21 cellular contexts compared by ENCODE assay signal in genomic region chr6:33167374-33168148, GRCh38.
"Had no signal": no experiment of that assay in that cellular context is flagged by ENCODE, and none has a peak within 500 bp of the region (broad histone marks: within the 10 kb centered on the region; RNA-seq: fewer than 3 reads in every experiment).

No MANE protein-coding gene starts in this region.

- H3K27me3 Mint-ChIP-seq: activated CD4-positive, alpha-beta T cell treated with anti-CD3 and anti-CD28 coated beads, Interleukin-2, amount 10 ng/mL, durations not matched to agents 7 days and 5 days; activated CD8-positive, alpha-beta memory T cell treated with anti-CD3 and anti-CD28 coated beads, Interleukin-2, amount 10 ng/mL, durations not matched to agents 7 days and 5 days; activated naive CD4-positive, alpha-beta T cell treated with anti-CD3 and anti-CD28 coated beads, Interleukin-2, amount 50 U/mL, for 24 hours had no signal

- DNase-seq: activated CD4-positive, alpha-beta T cell treated with anti-CD3 and anti-CD28 coated beads, Interleukin-2, amount 10 ng/mL, durations not matched to agents 7 days and 5 days; activated CD8-positive, alpha-beta memory T cell treated with anti-CD3 and anti-CD28 coated beads, Interleukin-2, amount 10 ng/mL, durations not matched to agents 7 days and 5 days; activated CD8-positive, alpha-beta T cell treated with anti-CD3 and anti-CD28 coated beads for 36 hours; activated gamma-delta T cell treated with Interleukin-2 at 50 U/mL for 16 hours; activated T-cell treated with anti-CD3 and anti-CD28 coated beads for 4 hours; anterior cingulate cortex; body of pancreas; caudate nucleus; dermis blood vessel endothelial cell; effector memory CD4-positive, alpha-beta T cell; foreskin melanocyte; left lung; naive thymus-derived CD4-positive, alpha-beta T cell; pancreas; stimulated activated CD4-positive, alpha-beta T cell treated with anti-CD3 and anti-CD28 coated beads, Interleukin-12 subunit alpha, Interleukin-12 subunit beta, amount 100 ng/mL, for 4 hours; stimulated activated CD4-positive, alpha-beta T cell treated with anti-CD3 and anti-CD28 coated beads, Interleukin-4, amount 100 ng/mL, for 4 hours; stimulated activated naive CD8-positive, alpha-beta T cell treated with anti-CD3 and anti-CD28 coated beads, Interleukin-15, Interleukin-2, amounts not matched to agents 100 U/mL and 50 U/mL, for 24 hours had no signal

- H3K4me3 Mint-ChIP-seq: activated CD4-positive, alpha-beta T cell treated with anti-CD3 and anti-CD28 coated beads, Interleukin-2, amount 10 ng/mL, durations not matched to agents 7 days and 5 days; activated CD8-positive, alpha-beta memory T cell treated with anti-CD3 and anti-CD28 coated beads, Interleukin-2, amount 10 ng/mL, durations not matched to agents 7 days and 5 days; activated CD8-positive, alpha-beta T cell treated with anti-CD3 and anti-CD28 coated beads for 36 hours; activated naive CD4-positive, alpha-beta T cell treated with anti-CD3 and anti-CD28 coated beads, Interleukin-2, amount 50 U/mL, for 24 hours; naive thymus-derived CD4-positive, alpha-beta T cell had no signal

- H3K27ac Mint-ChIP-seq: activated CD4-positive, alpha-beta T cell treated with anti-CD3 and anti-CD28 coated beads, Interleukin-2, amount 10 ng/mL, durations not matched to agents 7 days and 5 days; activated CD8-positive, alpha-beta memory T cell treated with anti-CD3 and anti-CD28 coated beads, Interleukin-2, amount 10 ng/mL, durations not matched to agents 7 days and 5 days; activated CD8-positive, alpha-beta T cell treated with anti-CD3 and anti-CD28 coated beads for 36 hours; activated naive CD4-positive, alpha-beta T cell treated with anti-CD3 and anti-CD28 coated beads, Interleukin-2, amount 50 U/mL, for 24 hours; naive thymus-derived CD4-positive, alpha-beta T cell had no signal

- H3K36me3 Mint-ChIP-seq: activated CD8-positive, alpha-beta memory T cell treated with anti-CD3 and anti-CD28 coated beads, Interleukin-2, amount 10 ng/mL, durations not matched to agents 7 days and 5 days; activated naive CD4-positive, alpha-beta T cell treated with anti-CD3 and anti-CD28 coated beads, Interleukin-2, amount 50 U/mL, for 24 hours; naive thymus-derived CD4-positive, alpha-beta T cell had no signal

- ATAC-seq: activated CD4-positive, CD25-positive, alpha-beta regulatory T cell treated with anti-CD3 and anti-CD28 coated beads, Interleukin-2, amount 50 U/mL, for 24 hours; activated CD8-positive, alpha-beta memory T cell treated with anti-CD3 and anti-CD28 coated beads, Interleukin-2, amount 10 ng/mL, durations not matched to agents 7 days and 5 days; activated CD8-positive, alpha-beta T cell treated with anti-CD3 and anti-CD28 coated beads for 36 hours; body of pancreas; esophagus mucosa; left lung; naive thymus-derived CD4-positive, alpha-beta T cell; pancreas; right cardiac atrium; stimulated activated naive CD8-positive, alpha-beta T cell treated with anti-CD3 and anti-CD28 coated beads, Interleukin-15, Interleukin-2, amounts not matched to agents 100 U/mL and 50 U/mL, for 24 hours had no signal

- H3K9me3 Mint-ChIP-seq: activated CD4-positive, alpha-beta T cell treated with anti-CD3 and anti-CD28 coated beads, Interleukin-2, amount 10 ng/mL, durations not matched to agents 7 days and 5 days; activated CD8-positive, alpha-beta T cell treated with anti-CD3 and anti-CD28 coated beads for 36 hours; activated naive CD4-positive, alpha-beta T cell treated with anti-CD3 and anti-CD28 coated beads, Interleukin-2, amount 50 U/mL, for 24 hours; naive thymus-derived CD4-positive, alpha-beta T cell had no signal

- H3K4me1 Mint-ChIP-seq: activated CD4-positive, alpha-beta T cell treated with anti-CD3 and anti-CD28 coated beads, Interleukin-2, amount 10 ng/mL, durations not matched to agents 7 days and 5 days; activated CD8-positive, alpha-beta memory T cell treated with anti-CD3 and anti-CD28 coated beads, Interleukin-2, amount 10 ng/mL, durations not matched to agents 7 days and 5 days; activated naive CD4-positive, alpha-beta T cell treated with anti-CD3 and anti-CD28 coated beads, Interleukin-2, amount 50 U/mL, for 24 hours; naive thymus-derived CD4-positive, alpha-beta T cell had no signal
